ENCODE assay signal across 24 cellular contexts in genomic region chr17:46814446-46814845, GRCh38. TPM values are rescaled to one million over a fixed set of nuclear protein-coding genes. Genes with fewer than 3 reads are reported as not detected.
"Had no signal": no experiment of that assay in that cellular context is flagged by ENCODE, and none has a peak within 500 bp of the region (broad histone marks: within the 10 kb centered on the region; RNA-seq: fewer than 3 reads in every experiment).

No MANE protein-coding gene starts in this region.

- FAIRE-seq: endometrium, frontal cortex, pancreas had no signal

- H3K36me3 Mint-ChIP-seq: stimulated activated memory B cell treated with anti-CD40 and anti-IgM and Interleukin-4, amounts not matched to agents 10 μg/mL and 1 μg/mL and 100 μg/mL, for 72 hours had no signal

- H3K9me3 Mint-ChIP-seq: naive thymus-derived CD8-positive, alpha-beta T cell; stimulated activated memory B cell treated with anti-CD40 and anti-IgM and Interleukin-4, amounts not matched to agents 10 μg/mL and 1 μg/mL and 100 μg/mL, for 72 hours; stimulated activated naive CD8-positive, alpha-beta T cell treated with anti-CD3 and anti-CD28 coated beads, Interleukin-15, amount 100 ng/mL, for 72 hours had no signal

- H3K4me3 Mint-ChIP-seq: naive thymus-derived CD8-positive, alpha-beta T cell; stimulated activated memory B cell treated with anti-CD40 and anti-IgM and Interleukin-4, amounts not matched to agents 10 μg/mL and 1 μg/mL and 100 μg/mL, for 72 hours; stimulated activated naive CD8-positive, alpha-beta T cell treated with anti-CD3 and anti-CD28 coated beads, Interleukin-15, amount 100 ng/mL, for 72 hours had no signal

- H3K4me3 ChIP-seq: dorsolateral prefrontal cortex, heart left ventricle, mucosa of descending colon, pancreas, prostate gland, right lobe of liver, testis, tibial nerve had no signal

- ATAC-seq: esophagus mucosa; heart left ventricle; mucosa of descending colon; naive thymus-derived CD8-positive, alpha-beta T cell; pancreas; right lobe of liver; stimulated activated memory B cell treated with anti-CD40 and anti-IgM and Interleukin-4, amounts not matched to agents 10 μg/mL and 1 μg/mL and 100 μg/mL, for 72 hours; stimulated activated naive CD8-positive, alpha-beta T cell treated with anti-CD3 and anti-CD28 coated beads, Interleukin-15, amount 100 ng/mL, for 72 hours had no signal

- H3K27me3 ChIP-seq: testis had no signal

- H3K27ac Mint-ChIP-seq: naive thymus-derived CD8-positive, alpha-beta T cell; stimulated activated memory B cell treated with anti-CD40 and anti-IgM and Interleukin-4, amounts not matched to agents 10 μg/mL and 1 μg/mL and 100 μg/mL, for 72 hours; stimulated activated naive CD8-positive, alpha-beta T cell treated with anti-CD3 and anti-CD28 coated beads, Interleukin-15, amount 100 ng/mL, for 72 hours had no signal

- H3K27ac ChIP-seq: dorsolateral prefrontal cortex, heart left ventricle, pancreas, prostate gland, right lobe of liver, testis, tibial nerve had no signal

- H3K9me3 ChIP-seq: heart left ventricle, mucosa of descending colon, pancreas, prostate gland, right lobe of liver, testis, tibial nerve had no signal

- H3K36me3 ChIP-seq: heart left ventricle, pancreas, prostate gland, right lobe of liver, tibial nerve had no signal

- DNase-seq: cortex of kidney; dorsolateral prefrontal cortex; effector CD8-positive, alpha-beta T cell; heart left ventricle; hippocampal formation; kidney glomerular epithelial cell; mucosa of descending colon; naive thymus-derived CD8-positive, alpha-beta T cell; pancreas; retina; right lobe of liver; stimulated activated CD4-positive, alpha-beta T cell treated with anti-CD3 and anti-CD28 coated beads, Interleukin-4, amount 100 ng/mL, for 1 hour; stimulated activated naive CD8-positive, alpha-beta T cell treated with anti-CD3 and anti-CD28 coated beads, Interleukin-15, amount 100 ng/mL, for 72 hours; testis had no signal

RNA-seq across cellular contexts. Expression of gene WNT3, which starts 4.0 kb away (rescaled TPM):
- total RNA-seq: naive thymus-derived CD8-positive, alpha-beta T cell had no signal
- polyA plus RNA-seq: naive thymus-derived CD8-positive, alpha-beta T cell had no signal

RNA-seq across cellular contexts. Expression of gene WNT9B, which starts 36.9 kb away (rescaled TPM):
- total RNA-seq: esophagus mucosa; fibroblast of lung; frontal cortex; glomerular endothelial cell; lung microvascular endothelial cell; naive thymus-derived CD8-positive, alpha-beta T cell had no signal
- polyA plus RNA-seq: fibroblast of lung; naive thymus-derived CD8-positive, alpha-beta T cell; neural cell; pancreas had no signal
